ENCODE assay signal across 9 cellular contexts in the genomic region with DNA sequence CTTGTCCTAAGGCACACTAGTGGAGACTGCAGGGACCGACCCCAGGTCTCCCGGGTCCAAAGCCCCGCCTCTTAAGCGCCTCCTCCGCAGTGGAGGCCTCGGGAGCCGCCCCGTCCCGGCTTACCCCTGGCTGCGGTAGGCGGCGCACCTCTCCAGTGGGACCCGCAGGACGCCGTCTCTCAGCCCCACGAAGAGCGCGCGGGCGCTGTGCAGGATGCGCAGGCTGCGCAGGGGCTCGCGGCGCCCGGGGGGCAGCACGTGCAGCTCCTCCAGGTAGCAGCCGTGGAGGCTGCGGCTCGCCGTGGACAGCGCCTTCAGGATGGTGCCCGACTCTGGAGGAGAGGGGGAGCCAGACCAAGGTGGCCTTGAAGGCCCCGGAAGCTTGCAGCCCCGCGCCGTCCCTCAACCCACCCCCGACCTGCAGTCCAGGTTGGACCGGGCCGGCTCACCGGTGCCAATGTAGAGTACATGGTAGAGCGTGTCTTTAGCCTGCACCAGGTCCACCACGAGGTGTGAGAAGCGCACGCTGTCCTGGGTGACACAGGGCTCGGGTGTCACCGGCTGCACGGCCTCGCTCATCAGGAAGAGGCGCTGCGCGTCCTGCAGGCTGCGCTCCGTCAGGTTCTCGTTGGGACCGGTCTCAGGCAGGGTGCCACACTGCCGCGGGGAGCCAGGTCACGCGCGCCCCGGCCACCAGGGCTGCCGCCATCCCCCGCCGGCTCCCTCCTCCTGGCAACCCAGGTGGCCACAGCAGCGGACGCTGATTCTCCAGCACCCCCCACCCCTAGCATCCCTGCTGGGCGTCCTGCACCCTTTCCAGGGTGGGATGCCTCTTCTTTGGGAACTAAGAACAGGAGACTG.
A peak's percentile ranks its signal among the peaks of the same experiment; 100 is the strongest.
DNase-seq lines count a peak whose midpoint lies in the region; ATAC-seq lines count a peak whose summit lies in the region.
"Had no signal": no experiment of that assay in that cellular context is flagged by ENCODE, and none has a peak within 500 bp of the region (broad histone marks: within the 10 kb centered on the region; RNA-seq: fewer than 3 reads in every experiment).

No MANE protein-coding gene starts in this region.

- H3K36me3 Mint-ChIP-seq in activated CD4-positive, alpha-beta T cell treated with anti-CD3 and anti-CD28 coated beads, Interleukin-2, amount 10 ng/mL, durations not matched to agents 24 days and 14 days (ENCODE audit: low read depth) = no peaks in the 10 kb centered on the region

- no peaks in the 10 kb centered on the region for H3K4me1 Mint-ChIP-seq in activated CD4-positive, alpha-beta T cell treated with anti-CD3 and anti-CD28 coated beads, Interleukin-2, amount 10 ng/mL, durations not matched to agents 24 days and 14 days

- no peaks in the 10 kb centered on the region for H3K9me3 Mint-ChIP-seq in activated CD4-positive, alpha-beta T cell treated with anti-CD3 and anti-CD28 coated beads, Interleukin-2, amount 10 ng/mL, durations not matched to agents 24 days and 14 days

- DNase-seq in activated CD4-positive, alpha-beta T cell treated with anti-CD3 and anti-CD28 coated beads, Interleukin-2, amount 10 ng/mL, durations not matched to agents 24 days and 14 days = peak; percentile 77
- DNase-seq in activated CD4-positive, alpha-beta T cell treated with anti-CD3 and anti-CD28 coated beads, Interleukin-2, amount 50 U/mL, for 4 hours = no peak
- DNase-seq in NCI-H146 treated with DMSO at 0.1 percent for 48 hours (lab: John Stamatoyannopoulos, UW; ENCODE audit: unreplicated experiment) (peak; percentile 44), amygdala (lab: John Stamatoyannopoulos, UW) (no peak), cerebellar nuclear complex (lab: John Stamatoyannopoulos, UW) (no peak), SHP77 (lab: John Stamatoyannopoulos, UW) (no peak)
- peak; percentile 26 to 31 for DNase-seq in stimulated activated CD4-positive, alpha-beta T cell treated with anti-CD3 and anti-CD28 coated beads, Interleukin-4, amount 100 ng/mL, for 48 hours (ENCODE audit: low read depth in 2 of 2)
- DNase-seq: DND-41 had no signal

- peaks cover 25% of the 10 kb centered on the region for H3K27me3 Mint-ChIP-seq in activated CD4-positive, alpha-beta T cell treated with anti-CD3 and anti-CD28 coated beads, Interleukin-2, amount 10 ng/mL, durations not matched to agents 24 days and 14 days

- peak; percentile 65 for ATAC-seq in esophagus mucosa

- intact Hi-C loops in activated CD4-positive, alpha-beta T cell treated with anti-CD3 and anti-CD28 coated beads, Interleukin-2, amount 10 ng/mL, durations not matched to agents 24 days and 14 days (cut with micrococcal nuclease) = no loop called here

- no peak overlapping the region for H3K27ac Mint-ChIP-seq in activated CD4-positive, alpha-beta T cell treated with anti-CD3 and anti-CD28 coated beads, Interleukin-2, amount 10 ng/mL, durations not matched to agents 24 days and 14 days

- H3K4me3 Mint-ChIP-seq in activated CD4-positive, alpha-beta T cell treated with anti-CD3 and anti-CD28 coated beads, Interleukin-2, amount 10 ng/mL, durations not matched to agents 24 days and 14 days = no peak overlapping the region

Comparison
In these comparisons a context has a peak if more than half of its experiments do, and no peak if none do; other contexts are left out.
1. DNase-seq: peak in activated CD4-positive, alpha-beta T cell treated with anti-CD3 and anti-CD28 coated beads, Interleukin-2, amount 10 ng/mL, durations not matched to agents 24 days and 14 days (single experiment), NCI-H146 treated with DMSO at 0.1 percent for 48 hours (single experiment) and stimulated activated CD4-positive, alpha-beta T cell treated with anti-CD3 and anti-CD28 coated beads, Interleukin-4, amount 100 ng/mL, for 48 hours (2 of 2); none in activated CD4-positive, alpha-beta T cell treated with anti-CD3 and anti-CD28 coated beads, Interleukin-2, amount 50 U/mL, for 4 hours (0 of 2), amygdala (0 of 56), cerebellar nuclear complex (0 of 2) and SHP77 (0 of 2).